9 cellular contexts compared by ENCODE assay signal in genomic region chr1:205430631-205431305, GRCh38. TPM values are rescaled to one million over a fixed set of nuclear protein-coding genes. Genes with fewer than 3 reads are reported as not detected.
A peak's percentile ranks its signal among the peaks of the same experiment; 100 is the strongest.
DNase-seq lines count a peak whose midpoint lies in the region; ATAC-seq and TF ChIP-seq lines count a peak whose summit lies in the region.
"Had no signal": no experiment of that assay in that cellular context is flagged by ENCODE, and none has a peak within 500 bp of the region (broad histone marks: within the 10 kb centered on the region; RNA-seq: fewer than 3 reads in every experiment).

No MANE protein-coding gene starts in this region.

- H3K4me1 Mint-ChIP-seq in progenitor cell of endocrine pancreas (ENCODE audit: low read depth), result no peaks in the 10 kb centered on the region

- H3K27ac ChIP-seq in SJSA1 (no peak overlapping the region), aorta (ENCODE audit: low read depth in 1 of 2, low read length in 2 of 2) (no peak overlapping the region)

- intact Hi-C loops in left ventricle myocardium superior (cut with micrococcal nuclease), result no loop called here
- intact Hi-C loops in aorta (cut with DNase I), result loop anchor here (1.0 to 10.0 kb wide), 4 partner anchors 76 to 156 kb away; no protein-coding TSS in a partner anchor

- peak overlapping the region; percentile 85 for H3K4me3 Mint-ChIP-seq in progenitor cell of endocrine pancreas (ENCODE audit: low read depth)

- peak; percentile 92 for TF ChIP-seq CTCF in progenitor cell of endocrine pancreas (IDR thresholded peaks at IDR 0.05; ENCODE audit: unreplicated experiment)

- H3K9ac ChIP-seq in adipocyte (ENCODE audit: low read length), result peak overlapping the region; percentile 31

- no peaks in the 10 kb centered on the region for H3K36me3 ChIP-seq in SJSA1
- no peaks in the 10 kb centered on the region for H3K36me3 ChIP-seq in adipocyte (ENCODE audit: control insufficient read depth, insufficient read depth, low read length, severe bottlenecking)
- H3K36me3 ChIP-seq in aorta (ENCODE audit: control insufficient read depth in 1 of 2, insufficient read depth in 2 of 2, low read length in 1 of 2), result no peaks in the 10 kb centered on the region

- peaks cover 50% of the 10 kb centered on the region for H3K27me3 ChIP-seq in SJSA1 (replicated peaks)
- peaks cover 64% of the 10 kb centered on the region for H3K27me3 ChIP-seq in adipocyte (replicated peaks; ENCODE audit: control insufficient read depth, insufficient read depth, low read length)
- no peaks in the 10 kb centered on the region for H3K27me3 ChIP-seq in aorta (ENCODE audit: control insufficient read depth in 1 of 2, insufficient read depth in 2 of 2, low read length in 1 of 2)

- H3K4me3 ChIP-seq in SJSA1 (peak overlapping the region; percentile 20), adipocyte (ENCODE audit: low read length) (peak overlapping the region; percentile 80), aorta (ENCODE audit: low read length in 2 of 2) (peak overlapping the region; percentile 14 to 55)

- no peaks in the 10 kb centered on the region for H3K36me3 Mint-ChIP-seq in progenitor cell of endocrine pancreas (ENCODE audit: insufficient read depth)

- H3K9me3 ChIP-seq in SJSA1 (replicated peaks) (no peaks in the 10 kb centered on the region), adipocyte (ENCODE audit: control insufficient read depth, low read length) (no peaks in the 10 kb centered on the region), aorta (ENCODE audit: control insufficient read depth, low read length) (no peaks in the 10 kb centered on the region)

- H3K9me3 Mint-ChIP-seq in progenitor cell of endocrine pancreas (ENCODE audit: low read depth), result no peaks in the 10 kb centered on the region

- 4 to 6% methylated on average over 28 to 36 of the region's 36 CpGs for WGBS in aorta, 2 donors

- H3K27ac Mint-ChIP-seq in progenitor cell of endocrine pancreas, result peak overlapping the region; percentile 81

- no peaks in the 10 kb centered on the region for H3K4me1 ChIP-seq in SJSA1 (replicated peaks)
- peaks cover 5% of the 10 kb centered on the region for H3K4me1 ChIP-seq in adipocyte (ENCODE audit: control insufficient read depth, insufficient read depth, low read length)
- H3K4me1 ChIP-seq in aorta (ENCODE audit: control insufficient read depth in 1 of 2, insufficient read depth in 2 of 2, low read length in 2 of 2), result no peaks in the 10 kb centered on the region

- peaks cover 51% of the 10 kb centered on the region for H3K27me3 Mint-ChIP-seq in progenitor cell of endocrine pancreas

- DNase-seq in SIG-M5 treated with dmso at 0.1 percent for 504 hours (lab: John Stamatoyannopoulos, UW; ENCODE audit: unreplicated experiment) (peak; percentile 35), SIG-M5 (lab: John Stamatoyannopoulos, UW) (no peak), SJSA1 (ENCODE audit: low read depth in 1 of 2, low spot score in 2 of 2) (peak in 1 of 2 experiments; percentile 56), adipocyte (ENCODE audit: low read depth) (peak; percentile 69), left ventricle myocardium superior (peak; percentile 77), progenitor cell of endocrine pancreas (ENCODE audit: low spot score, unreplicated experiment) (peak; percentile 47), aorta (peak; percentile 65 to 85)

- peak; percentile 89 for ATAC-seq in left ventricle myocardium superior
- ATAC-seq in aorta (ENCODE audit: low FRiP score), result peak; percentile 66
- ATAC-seq in HG02885 (IDR thresholded peaks at IDR 0.05; ENCODE audit: poor library complexity, unreplicated experiment), result no peak

RNA-seq across cellular contexts. Expression of gene LEMD1, which starts 8.9 kb away (rescaled TPM):
- not detected in 2 replicates for total RNA-seq in SJSA1 (2014; rRNA removed; shearing (Covaris generic))
- total RNA-seq in left ventricle myocardium superior (not detected), progenitor cell of endocrine pancreas (13.9 and 15.2 TPM in 2 replicates), aorta (not detected)
- polyA plus RNA-seq in aorta, result not detected
- total RNA-seq: subcutaneous adipose tissue had no signal

RNA-seq across cellular contexts. Expression of gene BLACAT1, which starts 25.1 kb away (rescaled TPM):
- not detected in 2 replicates for total RNA-seq in SJSA1 (2014; rRNA removed; shearing (Covaris generic))
- total RNA-seq in left ventricle myocardium superior (not detected), progenitor cell of endocrine pancreas (6.3 and 6.7 TPM in 2 replicates), aorta (under 1 TPM in 1 of 2 donors, not detected in 1; 0.21 TPM)
- polyA plus RNA-seq in aorta, result not detected
- total RNA-seq: subcutaneous adipose tissue had no signal

Comparison
In these comparisons a context has a peak if more than half of its experiments do, and no peak if none do; other contexts are left out.
1. H3K4me3 ChIP-seq: peak in every context shown above with its lines; median percentile 80 in adipocyte; 34 in aorta; 20 in SJSA1.
2. RNA of gene LEMD1, which starts 8.9 kb away (total RNA-seq): 13.9 to 15.2 TPM in progenitor cell of endocrine pancreas; not detected in aorta, not detected in left ventricle myocardium superior (single experiment) and not detected in SJSA1; every median in the first group is over 10 times any median in the second.